In genomic region chr1:121216676-121217075, GRCh38 we compare ENCODE assay signal across 1 cellular context. TPM values are rescaled to one million over a fixed set of nuclear protein-coding genes. Genes with fewer than 3 reads are reported as not detected.
"Had no signal": no experiment of that assay in that cellular context is flagged by ENCODE, and none has a peak within 500 bp of the region (broad histone marks: within the 10 kb centered on the region; RNA-seq: fewer than 3 reads in every experiment).

No MANE protein-coding gene starts in this region.

RNA-seq across cellular contexts. Expression of gene FAM72B, which starts 32.5 kb away (rescaled TPM):
- total RNA-seq: left ventricle myocardium inferior had no signal
